In the genomic region with DNA sequence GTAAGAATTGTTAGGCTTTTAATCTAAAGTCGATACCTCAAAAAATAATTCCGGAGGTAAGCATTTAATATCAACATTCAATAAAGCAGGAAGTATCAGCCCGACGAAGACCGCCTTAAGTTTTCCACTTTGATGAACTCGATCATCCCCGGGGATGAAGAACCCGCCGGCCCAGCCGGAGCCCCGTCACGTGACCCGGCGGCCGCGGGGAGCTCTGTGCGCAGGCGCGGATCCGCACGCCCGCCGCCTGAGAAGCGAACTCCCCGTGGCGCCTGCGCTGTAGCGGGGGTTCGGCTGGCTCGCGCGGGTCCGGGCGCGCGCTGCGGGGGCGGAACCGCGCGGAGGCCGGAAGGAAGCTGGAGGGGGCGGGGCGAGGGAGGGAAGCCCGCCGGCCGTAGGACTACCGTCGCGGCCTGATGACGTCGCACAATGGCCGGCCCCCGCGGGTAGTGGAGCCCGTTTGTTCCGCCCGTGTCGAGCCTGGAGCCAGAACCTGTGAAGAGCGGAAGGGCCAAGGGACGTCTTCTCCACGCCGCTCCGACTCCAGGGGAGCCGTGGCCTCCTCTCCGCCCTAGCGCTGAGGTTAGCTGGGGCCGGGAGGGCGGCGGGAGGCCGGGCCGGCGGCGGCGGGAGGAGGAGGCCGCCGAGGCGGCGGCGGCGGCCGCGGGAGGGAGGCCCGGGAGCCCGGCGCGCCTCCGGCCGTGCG, we compare ENCODE assay signal across 1 cellular context.
TF ChIP-seq lines count a peak whose summit lies in the region.

A gene (plus strand): TSS at position 419 of the 706 bp plus-strand sequence. CDS start 6,721 bp downstream, outside the sequence.

TF ChIP-seq in HepG2, 621 proteins besides CTCF, POLR2A, EP300 and RAD21 (continued from another document and continues in another):
- TF ChIP-seq, protein P1, sequence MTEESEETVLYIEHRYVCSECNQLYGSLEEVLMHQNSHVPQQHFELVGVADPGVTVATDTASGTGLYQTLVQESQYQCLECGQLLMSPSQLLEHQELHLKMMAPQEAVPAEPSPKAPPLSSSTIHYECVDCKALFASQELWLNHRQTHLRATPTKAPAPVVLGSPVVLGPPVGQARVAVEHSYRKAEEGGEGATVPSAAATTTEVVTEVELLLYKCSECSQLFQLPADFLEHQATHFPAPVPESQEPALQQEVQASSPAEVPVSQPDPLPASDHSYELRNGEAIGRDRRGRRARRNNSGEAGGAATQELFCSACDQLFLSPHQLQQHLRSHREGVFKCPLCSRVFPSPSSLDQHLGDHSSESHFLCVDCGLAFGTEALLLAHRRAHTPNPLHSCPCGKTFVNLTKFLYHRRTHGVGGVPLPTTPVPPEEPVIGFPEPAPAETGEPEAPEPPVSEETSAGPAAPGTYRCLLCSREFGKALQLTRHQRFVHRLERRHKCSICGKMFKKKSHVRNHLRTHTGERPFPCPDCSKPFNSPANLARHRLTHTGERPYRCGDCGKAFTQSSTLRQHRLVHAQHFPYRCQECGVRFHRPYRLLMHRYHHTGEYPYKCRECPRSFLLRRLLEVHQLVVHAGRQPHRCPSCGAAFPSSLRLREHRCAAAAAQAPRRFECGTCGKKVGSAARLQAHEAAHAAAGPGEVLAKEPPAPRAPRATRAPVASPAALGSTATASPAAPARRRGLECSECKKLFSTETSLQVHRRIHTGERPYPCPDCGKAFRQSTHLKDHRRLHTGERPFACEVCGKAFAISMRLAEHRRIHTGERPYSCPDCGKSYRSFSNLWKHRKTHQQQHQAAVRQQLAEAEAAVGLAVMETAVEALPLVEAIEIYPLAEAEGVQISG (CRISPR knock-in tag; IDR thresholded peaks at IDR 0.05), result peak; percentile 95
- TF ChIP-seq, protein P2, sequence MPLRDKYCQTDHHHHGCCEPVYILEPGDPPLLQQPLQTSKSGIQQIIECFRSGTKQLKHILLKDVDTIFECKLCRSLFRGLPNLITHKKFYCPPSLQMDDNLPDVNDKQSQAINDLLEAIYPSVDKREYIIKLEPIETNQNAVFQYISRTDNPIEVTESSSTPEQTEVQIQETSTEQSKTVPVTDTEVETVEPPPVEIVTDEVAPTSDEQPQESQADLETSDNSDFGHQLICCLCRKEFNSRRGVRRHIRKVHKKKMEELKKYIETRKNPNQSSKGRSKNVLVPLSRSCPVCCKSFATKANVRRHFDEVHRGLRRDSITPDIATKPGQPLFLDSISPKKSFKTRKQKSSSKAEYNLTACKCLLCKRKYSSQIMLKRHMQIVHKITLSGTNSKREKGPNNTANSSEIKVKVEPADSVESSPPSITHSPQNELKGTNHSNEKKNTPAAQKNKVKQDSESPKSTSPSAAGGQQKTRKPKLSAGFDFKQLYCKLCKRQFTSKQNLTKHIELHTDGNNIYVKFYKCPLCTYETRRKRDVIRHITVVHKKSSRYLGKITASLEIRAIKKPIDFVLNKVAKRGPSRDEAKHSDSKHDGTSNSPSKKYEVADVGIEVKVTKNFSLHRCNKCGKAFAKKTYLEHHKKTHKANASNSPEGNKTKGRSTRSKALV (CRISPR knock-in tag; IDR thresholded peaks at IDR 0.05), result 0 out of 2 replicates have a peak, but pooled peaks have one; percentile 73
- TF ChIP-seq MYC (CRISPR knock-in tag; IDR thresholded peaks at IDR 0.05; ENCODE audit: borderline replicate concordance), result peak; percentile 65
- TF ChIP-seq ZNF10 (CRISPR knock-in tag; IDR thresholded peaks at IDR 0.05; ENCODE audit: borderline replicate concordance, low read depth), result no peak
- no peak for TF ChIP-seq HNRNPUL1 (IDR thresholded peaks at IDR 0.05; ENCODE audit: low read depth, low read length)
- TF ChIP-seq MAFF (IDR thresholded peaks at IDR 0.05; ENCODE audit: low read depth, low read length), result no peak
- TF ChIP-seq, protein P3, sequence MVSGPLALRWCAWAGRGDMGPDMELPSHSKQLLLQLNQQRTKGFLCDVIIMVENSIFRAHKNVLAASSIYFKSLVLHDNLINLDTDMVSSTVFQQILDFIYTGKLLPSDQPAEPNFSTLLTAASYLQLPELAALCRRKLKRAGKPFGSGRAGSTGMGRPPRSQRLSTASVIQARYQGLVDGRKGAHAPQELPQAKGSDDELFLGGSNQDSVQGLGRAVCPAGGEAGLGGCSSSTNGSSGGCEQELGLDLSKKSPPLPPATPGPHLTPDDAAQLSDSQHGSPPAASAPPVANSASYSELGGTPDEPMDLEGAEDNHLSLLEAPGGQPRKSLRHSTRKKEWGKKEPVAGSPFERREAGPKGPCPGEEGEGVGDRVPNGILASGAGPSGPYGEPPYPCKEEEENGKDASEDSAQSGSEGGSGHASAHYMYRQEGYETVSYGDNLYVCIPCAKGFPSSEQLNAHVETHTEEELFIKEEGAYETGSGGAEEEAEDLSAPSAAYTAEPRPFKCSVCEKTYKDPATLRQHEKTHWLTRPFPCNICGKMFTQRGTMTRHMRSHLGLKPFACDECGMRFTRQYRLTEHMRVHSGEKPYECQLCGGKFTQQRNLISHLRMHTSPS (CRISPR knock-in tag; IDR thresholded peaks at IDR 0.05; ENCODE audit: low read depth), result no peak
- no peak for TF ChIP-seq ZFYVE20 (CRISPR knock-in tag; IDR thresholded peaks at IDR 0.05; ENCODE audit: borderline replicate concordance, low read depth)
- no peak for TF ChIP-seq PHB2 (IDR thresholded peaks at IDR 0.05; ENCODE audit: partially characterized antibody)
- no peak for TF ChIP-seq ZNF567 (CRISPR knock-in tag; IDR thresholded peaks at IDR 0.05; ENCODE audit: borderline replicate concordance)
- TF ChIP-seq, protein P4, sequence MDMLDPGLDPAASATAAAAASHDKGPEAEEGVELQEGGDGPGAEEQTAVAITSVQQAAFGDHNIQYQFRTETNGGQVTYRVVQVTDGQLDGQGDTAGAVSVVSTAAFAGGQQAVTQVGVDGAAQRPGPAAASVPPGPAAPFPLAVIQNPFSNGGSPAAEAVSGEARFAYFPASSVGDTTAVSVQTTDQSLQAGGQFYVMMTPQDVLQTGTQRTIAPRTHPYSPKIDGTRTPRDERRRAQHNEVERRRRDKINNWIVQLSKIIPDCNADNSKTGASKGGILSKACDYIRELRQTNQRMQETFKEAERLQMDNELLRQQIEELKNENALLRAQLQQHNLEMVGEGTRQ (IDR thresholded peaks at IDR 0.05; ENCODE audit: low read depth, low read length), result peak; percentile 94
- TF ChIP-seq, protein P4 (CRISPR knock-in tag; IDR thresholded peaks at IDR 0.05; ENCODE audit: borderline replicate concordance), result peak; percentile 94; the same call in 1 of the 2 replicates
- no peak for TF ChIP-seq SRSF1 (optimal IDR thresholded peaks at IDR 0.05; ENCODE audit: low read depth, low read length)
- TF ChIP-seq ZSCAN21 (CRISPR knock-in tag; IDR thresholded peaks at IDR 0.05; ENCODE audit: borderline replicate concordance), result no peak; the same call in 1 of the 2 replicates
- TF ChIP-seq, protein P5, sequence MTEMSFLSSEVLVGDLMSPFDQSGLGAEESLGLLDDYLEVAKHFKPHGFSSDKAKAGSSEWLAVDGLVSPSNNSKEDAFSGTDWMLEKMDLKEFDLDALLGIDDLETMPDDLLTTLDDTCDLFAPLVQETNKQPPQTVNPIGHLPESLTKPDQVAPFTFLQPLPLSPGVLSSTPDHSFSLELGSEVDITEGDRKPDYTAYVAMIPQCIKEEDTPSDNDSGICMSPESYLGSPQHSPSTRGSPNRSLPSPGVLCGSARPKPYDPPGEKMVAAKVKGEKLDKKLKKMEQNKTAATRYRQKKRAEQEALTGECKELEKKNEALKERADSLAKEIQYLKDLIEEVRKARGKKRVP (CRISPR knock-in tag; IDR thresholded peaks at IDR 0.05), result no peak
- no peak for TF ChIP-seq MYNN (CRISPR knock-in tag; IDR thresholded peaks at IDR 0.05; ENCODE audit: low read depth)
- peak; percentile 98 for TF ChIP-seq KAT8 (CRISPR knock-in tag; IDR thresholded peaks at IDR 0.05)
- peak; percentile 75 for TF ChIP-seq DR1 (CRISPR knock-in tag; IDR thresholded peaks at IDR 0.05)
- TF ChIP-seq, protein P6, sequence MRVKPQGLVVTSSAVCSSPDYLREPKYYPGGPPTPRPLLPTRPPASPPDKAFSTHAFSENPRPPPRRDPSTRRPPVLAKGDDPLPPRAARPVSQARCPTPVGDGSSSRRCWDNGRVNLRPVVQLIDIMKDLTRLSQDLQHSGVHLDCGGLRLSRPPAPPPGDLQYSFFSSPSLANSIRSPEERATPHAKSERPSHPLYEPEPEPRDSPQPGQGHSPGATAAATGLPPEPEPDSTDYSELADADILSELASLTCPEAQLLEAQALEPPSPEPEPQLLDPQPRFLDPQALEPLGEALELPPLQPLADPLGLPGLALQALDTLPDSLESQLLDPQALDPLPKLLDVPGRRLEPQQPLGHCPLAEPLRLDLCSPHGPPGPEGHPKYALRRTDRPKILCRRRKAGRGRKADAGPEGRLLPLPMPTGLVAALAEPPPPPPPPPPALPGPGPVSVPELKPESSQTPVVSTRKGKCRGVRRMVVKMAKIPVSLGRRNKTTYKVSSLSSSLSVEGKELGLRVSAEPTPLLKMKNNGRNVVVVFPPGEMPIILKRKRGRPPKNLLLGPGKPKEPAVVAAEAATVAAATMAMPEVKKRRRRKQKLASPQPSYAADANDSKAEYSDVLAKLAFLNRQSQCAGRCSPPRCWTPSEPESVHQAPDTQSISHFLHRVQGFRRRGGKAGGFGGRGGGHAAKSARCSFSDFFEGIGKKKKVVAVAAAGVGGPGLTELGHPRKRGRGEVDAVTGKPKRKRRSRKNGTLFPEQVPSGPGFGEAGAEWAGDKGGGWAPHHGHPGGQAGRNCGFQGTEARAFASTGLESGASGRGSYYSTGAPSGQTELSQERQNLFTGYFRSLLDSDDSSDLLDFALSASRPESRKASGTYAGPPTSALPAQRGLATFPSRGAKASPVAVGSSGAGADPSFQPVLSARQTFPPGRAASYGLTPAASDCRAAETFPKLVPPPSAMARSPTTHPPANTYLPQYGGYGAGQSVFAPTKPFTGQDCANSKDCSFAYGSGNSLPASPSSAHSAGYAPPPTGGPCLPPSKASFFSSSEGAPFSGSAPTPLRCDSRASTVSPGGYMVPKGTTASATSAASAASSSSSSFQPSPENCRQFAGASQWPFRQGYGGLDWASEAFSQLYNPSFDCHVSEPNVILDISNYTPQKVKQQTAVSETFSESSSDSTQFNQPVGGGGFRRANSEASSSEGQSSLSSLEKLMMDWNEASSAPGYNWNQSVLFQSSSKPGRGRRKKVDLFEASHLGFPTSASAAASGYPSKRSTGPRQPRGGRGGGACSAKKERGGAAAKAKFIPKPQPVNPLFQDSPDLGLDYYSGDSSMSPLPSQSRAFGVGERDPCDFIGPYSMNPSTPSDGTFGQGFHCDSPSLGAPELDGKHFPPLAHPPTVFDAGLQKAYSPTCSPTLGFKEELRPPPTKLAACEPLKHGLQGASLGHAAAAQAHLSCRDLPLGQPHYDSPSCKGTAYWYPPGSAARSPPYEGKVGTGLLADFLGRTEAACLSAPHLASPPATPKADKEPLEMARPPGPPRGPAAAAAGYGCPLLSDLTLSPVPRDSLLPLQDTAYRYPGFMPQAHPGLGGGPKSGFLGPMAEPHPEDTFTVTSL (CRISPR knock-in tag; IDR thresholded peaks at IDR 0.05; ENCODE audit: borderline replicate concordance), result no peak
- TF ChIP-seq, protein P7, sequence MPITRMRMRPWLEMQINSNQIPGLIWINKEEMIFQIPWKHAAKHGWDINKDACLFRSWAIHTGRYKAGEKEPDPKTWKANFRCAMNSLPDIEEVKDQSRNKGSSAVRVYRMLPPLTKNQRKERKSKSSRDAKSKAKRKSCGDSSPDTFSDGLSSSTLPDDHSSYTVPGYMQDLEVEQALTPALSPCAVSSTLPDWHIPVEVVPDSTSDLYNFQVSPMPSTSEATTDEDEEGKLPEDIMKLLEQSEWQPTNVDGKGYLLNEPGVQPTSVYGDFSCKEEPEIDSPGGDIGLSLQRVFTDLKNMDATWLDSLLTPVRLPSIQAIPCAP (CRISPR knock-in tag; IDR thresholded peaks at IDR 0.05; ENCODE audit: low read depth), result no peak
- no peak for TF ChIP-seq ZNF644 (CRISPR knock-in tag; IDR thresholded peaks at IDR 0.05; ENCODE audit: low read depth)
- no peak for TF ChIP-seq ZNF510 (CRISPR knock-in tag; IDR thresholded peaks at IDR 0.05; ENCODE audit: low read depth)
- TF ChIP-seq, protein P8, sequence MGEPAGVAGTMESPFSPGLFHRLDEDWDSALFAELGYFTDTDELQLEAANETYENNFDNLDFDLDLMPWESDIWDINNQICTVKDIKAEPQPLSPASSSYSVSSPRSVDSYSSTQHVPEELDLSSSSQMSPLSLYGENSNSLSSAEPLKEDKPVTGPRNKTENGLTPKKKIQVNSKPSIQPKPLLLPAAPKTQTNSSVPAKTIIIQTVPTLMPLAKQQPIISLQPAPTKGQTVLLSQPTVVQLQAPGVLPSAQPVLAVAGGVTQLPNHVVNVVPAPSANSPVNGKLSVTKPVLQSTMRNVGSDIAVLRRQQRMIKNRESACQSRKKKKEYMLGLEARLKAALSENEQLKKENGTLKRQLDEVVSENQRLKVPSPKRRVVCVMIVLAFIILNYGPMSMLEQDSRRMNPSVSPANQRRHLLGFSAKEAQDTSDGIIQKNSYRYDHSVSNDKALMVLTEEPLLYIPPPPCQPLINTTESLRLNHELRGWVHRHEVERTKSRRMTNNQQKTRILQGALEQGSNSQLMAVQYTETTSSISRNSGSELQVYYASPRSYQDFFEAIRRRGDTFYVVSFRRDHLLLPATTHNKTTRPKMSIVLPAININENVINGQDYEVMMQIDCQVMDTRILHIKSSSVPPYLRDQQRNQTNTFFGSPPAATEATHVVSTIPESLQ (CRISPR knock-in tag; conservative IDR thresholded peaks at IDR 0.05), result no peak
- peak; percentile 98 for TF ChIP-seq PHF20 (CRISPR knock-in tag; IDR thresholded peaks at IDR 0.05)
- TF ChIP-seq, protein P9, sequence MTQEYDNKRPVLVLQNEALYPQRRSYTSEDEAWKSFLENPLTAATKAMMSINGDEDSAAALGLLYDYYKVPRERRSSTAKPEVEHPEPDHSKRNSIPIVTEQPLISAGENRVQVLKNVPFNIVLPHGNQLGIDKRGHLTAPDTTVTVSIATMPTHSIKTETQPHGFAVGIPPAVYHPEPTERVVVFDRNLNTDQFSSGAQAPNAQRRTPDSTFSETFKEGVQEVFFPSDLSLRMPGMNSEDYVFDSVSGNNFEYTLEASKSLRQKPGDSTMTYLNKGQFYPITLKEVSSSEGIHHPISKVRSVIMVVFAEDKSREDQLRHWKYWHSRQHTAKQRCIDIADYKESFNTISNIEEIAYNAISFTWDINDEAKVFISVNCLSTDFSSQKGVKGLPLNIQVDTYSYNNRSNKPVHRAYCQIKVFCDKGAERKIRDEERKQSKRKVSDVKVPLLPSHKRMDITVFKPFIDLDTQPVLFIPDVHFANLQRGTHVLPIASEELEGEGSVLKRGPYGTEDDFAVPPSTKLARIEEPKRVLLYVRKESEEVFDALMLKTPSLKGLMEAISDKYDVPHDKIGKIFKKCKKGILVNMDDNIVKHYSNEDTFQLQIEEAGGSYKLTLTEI (CRISPR knock-in tag; conservative IDR thresholded peaks at IDR 0.05), result no peak
- TF ChIP-seq STAG1 (CRISPR knock-in tag; IDR thresholded peaks at IDR 0.05), result peak; percentile 6; the same call in 1 of the 2 replicates
- no peak for TF ChIP-seq SOX6 (IDR thresholded peaks at IDR 0.05)
- TF ChIP-seq SOX6 (CRISPR knock-in tag; IDR thresholded peaks at IDR 0.05), result peak; percentile 56
